Comparison of ENCODE assay signal across 10 cellular contexts in the genomic region with DNA sequence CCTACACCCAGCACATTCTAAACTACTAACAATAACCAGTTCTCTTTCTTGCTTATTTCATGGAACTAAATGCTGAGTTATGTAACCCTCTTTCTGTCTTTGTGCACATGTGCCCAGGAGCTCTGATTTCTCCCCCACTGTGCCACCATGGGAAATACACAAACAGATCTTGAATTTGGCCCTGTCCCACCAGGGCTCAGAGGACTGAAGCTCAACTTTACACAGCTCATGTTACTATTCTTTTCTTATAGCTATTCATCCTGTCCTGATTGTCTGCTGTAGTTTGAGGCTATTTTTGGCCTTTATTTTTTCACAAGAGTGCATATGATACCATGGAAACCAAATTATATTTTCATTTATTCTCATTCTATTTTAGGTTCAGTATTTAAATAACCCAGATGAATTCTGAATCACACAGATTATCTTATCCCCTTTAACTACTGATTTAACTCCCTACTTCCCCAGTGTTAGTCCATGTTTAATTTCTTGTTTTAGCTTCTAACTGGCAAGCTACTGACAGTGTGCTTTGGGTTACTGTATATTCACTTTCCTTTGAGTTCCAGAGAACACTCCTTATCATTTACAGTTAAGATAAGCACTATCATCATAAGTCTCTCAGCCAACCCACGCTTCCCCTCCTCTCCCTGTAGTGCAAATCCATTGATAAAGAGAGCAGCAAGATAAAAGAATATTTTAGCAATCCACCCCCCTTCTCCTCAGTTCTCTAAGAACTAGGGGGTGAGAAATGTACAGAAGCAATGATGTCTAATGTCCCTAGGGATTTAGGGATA.
DNase-seq lines count a peak whose midpoint lies in the region; ATAC-seq and TF ChIP-seq lines count a peak whose summit lies in the region.
"Had no signal": no experiment of that assay in that cellular context is flagged by ENCODE, and none has a peak within 500 bp of the region (broad histone marks: within the 10 kb centered on the region; RNA-seq: fewer than 3 reads in every experiment).

No MANE protein-coding gene starts in this region.

- H3K4me1 Mint-ChIP-seq in HFFc6 (ENCODE audit: low read depth) (peaks cover 93% of the 10 kb centered on the region), neural progenitor cell (peaks cover 34% of the 10 kb centered on the region)
- peaks cover 58% of the 10 kb centered on the region for H3K4me1 Mint-ChIP-seq in activated T-cell treated with anti-CD3 and anti-CD28 coated beads, Interleukin-2, amount 50 U/mL, for 4 hours (ENCODE audit: low read depth)

- H2AFZ ChIP-seq in neural progenitor cell (replicated peaks): no peak overlapping the region

- no peaks in the 10 kb centered on the region for H3K27me3 ChIP-seq in dorsolateral prefrontal cortex
- no peaks in the 10 kb centered on the region for H3K27me3 ChIP-seq in neural progenitor cell
- no peaks in the 10 kb centered on the region for H3K27me3 ChIP-seq in tibial nerve

- H3K27ac Mint-ChIP-seq in HFFc6 (peak overlapping the region; percentile 91), neural progenitor cell (peak overlapping the region; percentile 94)

- H3F3A ChIP-seq in neural progenitor cell (ENCODE audit: low read depth): no peaks in the 10 kb centered on the region

- TF ChIP-seq CTCF in HFFc6 (IDR thresholded peaks at IDR 0.05) (no peak), dorsolateral prefrontal cortex (IDR thresholded peaks at IDR 0.05 in 54 of 56, conservative IDR thresholded peaks at IDR 0.05 in 2 of 56; ENCODE audit: low read depth in 1 of 56, partially characterized antibody in 56 of 56) (no peak), neural progenitor cell (IDR thresholded peaks at IDR 0.05) (no peak), tibial nerve (IDR thresholded peaks at IDR 0.05) (no peak)

- no peak for ATAC-seq in activated T-cell treated with anti-CD3 and anti-CD28 coated beads, Interleukin-2, amount 50 U/mL, for 4 hours
- no peak for ATAC-seq in HG02840 (IDR thresholded peaks at IDR 0.05; ENCODE audit: low FRiP score, unreplicated experiment)

- H3K27me3 Mint-ChIP-seq in HFFc6 (ENCODE audit: insufficient read depth) (peaks cover 2% of the 10 kb centered on the region), neural progenitor cell (ENCODE audit: insufficient read depth, low read depth) (peaks cover 3% of the 10 kb centered on the region)
- H3K27me3 Mint-ChIP-seq in activated T-cell treated with anti-CD3 and anti-CD28 coated beads, Interleukin-2, amount 50 U/mL, for 4 hours (ENCODE audit: low read depth): no peaks in the 10 kb centered on the region

- peaks cover 58% of the 10 kb centered on the region for H3K36me3 Mint-ChIP-seq in HFFc6 (ENCODE audit: low read depth)
- peaks cover 9% of the 10 kb centered on the region for H3K36me3 Mint-ChIP-seq in neural progenitor cell
- H3K36me3 Mint-ChIP-seq in activated T-cell treated with anti-CD3 and anti-CD28 coated beads, Interleukin-2, amount 50 U/mL, for 4 hours (ENCODE audit: insufficient read depth): peaks cover 48% of the 10 kb centered on the region

- H3K9ac ChIP-seq in neural progenitor cell: no peak overlapping the region

- H3K27ac ChIP-seq in dorsolateral prefrontal cortex: peak overlapping the region in 48 of 59 donors; percentile 3 to 83 (median 52)
- no peak overlapping the region for H3K27ac ChIP-seq in neural progenitor cell
- no peak overlapping the region for H3K27ac ChIP-seq in tibial nerve

- no peaks in the 10 kb centered on the region for H3K9me3 ChIP-seq in neural progenitor cell (ENCODE audit: low read depth)
- H3K9me3 ChIP-seq in tibial nerve: no peaks in the 10 kb centered on the region

- H3K36me3 ChIP-seq in neural progenitor cell: no peaks in the 10 kb centered on the region
- H3K36me3 ChIP-seq in tibial nerve: no peaks in the 10 kb centered on the region

- H3K4me3 Mint-ChIP-seq in HFFc6: no peak overlapping the region
- no peak overlapping the region for H3K4me3 Mint-ChIP-seq in neural progenitor cell
- no peak overlapping the region for H3K4me3 Mint-ChIP-seq in activated T-cell treated with anti-CD3 and anti-CD28 coated beads, Interleukin-2, amount 50 U/mL, for 4 hours

- no peak for TF ChIP-seq EP300 in tibial nerve (IDR thresholded peaks at IDR 0.05)

- 91 to 95% methylated on average over 1 of the region's 1 CpG for WGBS in tibial nerve, 2 donors

- no peak for TF ChIP-seq POLR2A in tibial nerve (IDR thresholded peaks at IDR 0.05)

- H3K9me3 Mint-ChIP-seq in HFFc6 (no peaks in the 10 kb centered on the region), neural progenitor cell (no peaks in the 10 kb centered on the region)
- no peaks in the 10 kb centered on the region for H3K9me3 Mint-ChIP-seq in activated T-cell treated with anti-CD3 and anti-CD28 coated beads, Interleukin-2, amount 50 U/mL, for 4 hours

- intact Hi-C loops in dorsolateral prefrontal cortex (cut with DNase I): no loop called here

- H3K4me3 ChIP-seq in dorsolateral prefrontal cortex (no peak overlapping the region), neural progenitor cell (no peak overlapping the region), tibial nerve (no peak overlapping the region)
- H3K4me3 ChIP-seq: skin epidermis had no signal

- DNase-seq in HFFc6 (no peak), NCI-H69 (lab: John Stamatoyannopoulos, UW) (peak; percentile 35), dorsolateral prefrontal cortex (peak in 3 of 10 donors; percentile 18 to 57 (median 40)), neural progenitor cell (ENCODE audit: low spot score) (no peak), kidney tubule cell (ENCODE audit: low spot score) (no peak), tibial nerve (ENCODE audit: low spot score in 2 of 2) (no peak)
- no peak for DNase-seq in activated T-cell treated with anti-CD3 and anti-CD28 coated beads, Interleukin-2, amount 50 U/mL, for 4 hours
- DNase-seq: substantia nigra had no signal

- no peaks in the 10 kb centered on the region for H3K79me2 ChIP-seq in neural progenitor cell (ENCODE audit: low read depth)

- H3K4me1 ChIP-seq in neural progenitor cell (no peaks in the 10 kb centered on the region), tibial nerve (peaks cover 5 to 31% (median 22%) of the 10 kb centered on the region in 4 donors)

- H4K20me1 ChIP-seq in neural progenitor cell (ENCODE audit: low read depth): no peaks in the 10 kb centered on the region

- no peak overlapping the region for H3K4me2 ChIP-seq in neural progenitor cell

Comparison
In these comparisons a context has a peak if more than half of its experiments do, and no peak if none do; other contexts are left out.
1. H3K27ac ChIP-seq: peak in dorsolateral prefrontal cortex (48 of 59); none in neural progenitor cell (single experiment) and tibial nerve (0 of 4).